Comparison of ENCODE assay signal across 8 cellular contexts in the genomic region with DNA sequence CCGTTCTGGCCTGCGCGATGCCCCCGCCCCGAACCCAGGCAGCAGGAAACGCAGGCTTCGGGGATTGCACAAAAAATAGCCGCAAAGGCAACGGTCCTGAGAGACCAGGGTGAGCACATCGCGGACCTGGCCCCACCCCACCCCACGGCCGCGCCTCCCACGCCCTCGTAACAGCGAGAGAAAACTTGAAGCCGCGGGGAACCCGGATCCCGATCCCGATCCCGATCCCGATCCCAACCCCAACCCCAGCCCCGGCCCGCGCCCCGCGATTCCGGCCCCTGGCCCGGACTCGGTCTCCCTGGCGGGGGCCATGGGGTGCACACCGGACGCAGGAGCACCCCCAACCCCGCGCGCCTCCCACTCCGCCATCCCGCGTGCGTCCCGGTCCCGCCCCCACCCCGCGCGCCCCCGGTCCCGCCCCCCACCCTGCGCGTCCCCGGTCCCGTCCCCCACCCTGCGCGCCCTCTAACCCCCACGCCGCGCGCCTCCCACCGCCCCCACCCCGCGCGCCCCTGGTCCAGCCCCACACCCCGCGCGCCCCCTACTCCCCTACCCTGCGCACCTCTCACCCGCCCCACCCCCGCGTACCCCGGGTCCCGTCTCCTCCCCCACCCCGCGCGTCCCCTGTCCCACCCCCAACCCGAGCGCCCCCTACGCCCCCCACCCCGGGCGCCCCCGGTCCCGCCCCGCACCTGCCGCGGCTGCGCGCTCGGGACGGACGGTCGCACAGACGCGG. TPM values are rescaled to one million over a fixed set of nuclear protein-coding genes. Genes with fewer than 3 reads are reported as not detected.
DNase-seq lines count a peak whose midpoint lies in the region; ATAC-seq and TF ChIP-seq lines count a peak whose summit lies in the region.

No MANE protein-coding gene starts in this region.

- H3K9ac ChIP-seq in NT2/D1 (ENCODE audit: insufficient read length, low read depth) (peak overlapping the region; percentile 100), rectal smooth muscle tissue (ENCODE audit: low read length) (no peak overlapping the region)

- TF ChIP-seq CTCF in GM06990 (IDR thresholded peaks at IDR 0.05; ENCODE audit: insufficient read depth, low read length, poor library complexity, severe bottlenecking) = no peak
- no peak for TF ChIP-seq CTCF in heart left ventricle (IDR thresholded peaks at IDR 0.05)

- TF ChIP-seq POLR2A in heart left ventricle (IDR thresholded peaks at IDR 0.05) = no peak

- 1 to 7% (median 3%) methylated on average over 6 to 93 of the region's 93 CpGs for WGBS in heart left ventricle, 4 donors

- peaks cover 32% of the 10 kb centered on the region for H3K4me1 ChIP-seq in NT2/D1 (ENCODE audit: insufficient read depth, insufficient read length)
- H3K4me1 ChIP-seq in heart left ventricle = peaks cover 2 to 63% (median 42%) of the 10 kb centered on the region in 12 donors
- peaks cover 5% of the 10 kb centered on the region for H3K4me1 ChIP-seq in rectal smooth muscle tissue (ENCODE audit: control insufficient read depth, insufficient read depth, low read length)

- intact Hi-C loops in heart left ventricle (cut with DNase I) = loop anchor here in 9 of 10 donors (2.0 to 10.0 kb wide), 8 partner anchors 29 to 177 kb away; partner anchors contain the start of genes ADD1 (in 4 of the 9), GRK4 (in 1 of the 9), NOP14 (in 1 of the 9) and TNIP2 (in 1 of the 9)

- peak overlapping the region; percentile 84 for H3K4me3 Mint-ChIP-seq in activated naive CD4-positive, alpha-beta T cell treated with anti-CD3 and anti-CD28 coated beads, Interleukin-2, amount 10 ng/mL, durations not matched to agents 7 days and 5 days

- H3K27me3 Mint-ChIP-seq in activated naive CD4-positive, alpha-beta T cell treated with anti-CD3 and anti-CD28 coated beads, Interleukin-2, amount 10 ng/mL, durations not matched to agents 7 days and 5 days = no peaks in the 10 kb centered on the region

- H3K4me3 ChIP-seq in GM06990 (replicated peaks; ENCODE audit: low read depth, low read length) = peak overlapping the region; percentile 80
- H3K4me3 ChIP-seq in NT2/D1 (ENCODE audit: insufficient read length, low read depth) = peak overlapping the region; percentile 99
- peak overlapping the region; percentile 76 to 100 (median 89) for H3K4me3 ChIP-seq in heart left ventricle
- peak overlapping the region; percentile 59 for H3K4me3 ChIP-seq in rectal smooth muscle tissue (ENCODE audit: low read length)

- H3K36me3 ChIP-seq in GM06990 (ENCODE audit: control insufficient read depth, insufficient read depth, low read length) = peaks cover 27% of the 10 kb centered on the region
- peaks cover 78% of the 10 kb centered on the region for H3K36me3 ChIP-seq in NT2/D1 (ENCODE audit: insufficient read depth, insufficient read length, low read length)
- peaks cover 0 to 49% (median 40%) of the 10 kb centered on the region in 9 donors for H3K36me3 ChIP-seq in heart left ventricle
- peaks cover 12% of the 10 kb centered on the region for H3K36me3 ChIP-seq in rectal smooth muscle tissue (ENCODE audit: control insufficient read depth, insufficient read depth, low read length)

- peak overlapping the region; percentile 68 to 96 (median 88) for H3K27ac ChIP-seq in heart left ventricle
- peak overlapping the region; percentile 35 for H3K27ac ChIP-seq in rectal smooth muscle tissue (ENCODE audit: low read depth, low read length)

- peaks cover 30% of the 10 kb centered on the region for H3K36me3 Mint-ChIP-seq in activated naive CD4-positive, alpha-beta T cell treated with anti-CD3 and anti-CD28 coated beads, Interleukin-2, amount 10 ng/mL, durations not matched to agents 7 days and 5 days

- H3K4me1 Mint-ChIP-seq in activated naive CD4-positive, alpha-beta T cell treated with anti-CD3 and anti-CD28 coated beads, Interleukin-2, amount 10 ng/mL, durations not matched to agents 7 days and 5 days = peaks cover 52% of the 10 kb centered on the region

- H3K27ac Mint-ChIP-seq in activated naive CD4-positive, alpha-beta T cell treated with anti-CD3 and anti-CD28 coated beads, Interleukin-2, amount 10 ng/mL, durations not matched to agents 7 days and 5 days = peak overlapping the region; percentile 68

- H3K27me3 ChIP-seq in GM06990 (replicated peaks; ENCODE audit: control insufficient read depth, insufficient read depth, low read length) (no peaks in the 10 kb centered on the region), NT2/D1 (ENCODE audit: insufficient read depth, insufficient read length) (no peaks in the 10 kb centered on the region), heart left ventricle (no peaks in the 10 kb centered on the region), rectal smooth muscle tissue (ENCODE audit: control insufficient read depth, insufficient read depth, low read length) (no peaks in the 10 kb centered on the region)

- H3K9me3 Mint-ChIP-seq in activated naive CD4-positive, alpha-beta T cell treated with anti-CD3 and anti-CD28 coated beads, Interleukin-2, amount 10 ng/mL, durations not matched to agents 7 days and 5 days = no peaks in the 10 kb centered on the region

- H3K9me3 ChIP-seq in NT2/D1 (ENCODE audit: insufficient read depth, low read length) (no peaks in the 10 kb centered on the region), heart left ventricle (no peaks in the 10 kb centered on the region)

- DNase-seq in GM06990 (ENCODE audit: extremely low read depth, insufficient read length) (peak; percentile 61), NT2/D1 (ENCODE audit: low read depth, low spot score) (no peak), heart left ventricle (peak; percentile 61 to 82 (median 73))
- peak; percentile 68 for DNase-seq in activated naive CD4-positive, alpha-beta T cell treated with anti-CD3 and anti-CD28 coated beads, Interleukin-2, amount 10 ng/mL, durations not matched to agents 7 days and 5 days

- ATAC-seq in heart left ventricle (peak in 3 of 4 donors; percentile 3 to 34 (median 10)), HG02588 (IDR thresholded peaks at IDR 0.05; ENCODE audit: unreplicated experiment) (no peak), HG03097 (IDR thresholded peaks at IDR 0.05; ENCODE audit: low FRiP score, unreplicated experiment) (no peak), HG02571 (IDR thresholded peaks at IDR 0.05; ENCODE audit: unreplicated experiment) (no peak)

- CTCF ChIA-PET in activated naive CD4-positive, alpha-beta T cell treated with anti-CD3 and anti-CD28 coated beads, Interleukin-2, amount 10 ng/mL, durations not matched to agents 7 days and 5 days (lab: Charles Lee) = interaction anchor here (2.2 kb wide), 1 partner anchor 17 kb away, joined by 11 read pairs; no protein-coding TSS in a partner anchor

RNA-seq across cellular contexts. Expression of gene NOP14, which starts 29.0 kb away (rescaled TPM):
- total RNA-seq in heart left ventricle = 10 to 100 TPM; 11.4 to 21.5 (median 15.8) TPM
- polyA plus RNA-seq in heart left ventricle = 10 to 100 TPM; 11.7 to 26.0 TPM

RNA-seq across cellular contexts. Expression of gene GRK4, which starts 29.1 kb away (rescaled TPM):
- 10 to 100 TPM in 2 of 9 donors, 1 to 10 TPM in 7; 4.9 to 11.8 (median 9.3) TPM for total RNA-seq in heart left ventricle
- polyA plus RNA-seq in heart left ventricle = 10 to 100 TPM in 1 of 2 donors, 1 to 10 TPM in 1; 5.3 to 12.0 TPM

Comparison
In these comparisons a context has a peak if more than half of its experiments do, and no peak if none do; other contexts are left out.
1. ATAC-seq: peak in heart left ventricle (3 of 4); none in HG02588 (single experiment), HG03097 (single experiment) and HG02571 (single experiment).
2. Peak in every context shown above with its lines, with median percentiles within 50 percentile points of each other: H3K4me3 ChIP-seq.